ENCODE assay signal across 20 cellular contexts in genomic region chr1:197806718-197807117, GRCh38. TPM values are rescaled to one million over a fixed set of nuclear protein-coding genes. Genes with fewer than 3 reads are reported as not detected.
DNase-seq lines count a peak whose midpoint lies in the region; ATAC-seq, FAIRE-seq and TF ChIP-seq lines count a peak whose summit lies in the region.
"Had no signal": no experiment of that assay in that cellular context is flagged by ENCODE, and none has a peak within 500 bp of the region (broad histone marks: within the 10 kb centered on the region; RNA-seq: fewer than 3 reads in every experiment).

No MANE protein-coding gene starts in this region.

- no peaks in the 10 kb centered on the region for H3K36me3 Mint-ChIP-seq in activated naive CD8-positive, alpha-beta T cell treated with anti-CD3 and anti-CD28 coated beads, Interleukin-2, amount 50 U/mL, for 24 hours (ENCODE audit: low read depth)

- H3K27me3 ChIP-seq in GM12878 (replicated peaks in 1 of 2; ENCODE audit: control insufficient read depth in 2 of 2, insufficient read depth in 2 of 2, low read length in 1 of 2) = no peaks in the 10 kb centered on the region
- H3K27me3 ChIP-seq: BLaER1 treated with 17β-estradiol and CSF1 and Interleukin-3, amounts not matched to agents 10 nM and 100 nM had no signal

- TF ChIP-seq POLR2A in GM12878 (IDR thresholded peaks at IDR 0.05; ENCODE audit: low read depth, low read length) = no peak

- no peaks in the 10 kb centered on the region for H3K79me2 ChIP-seq in GM12878 (ENCODE audit: control insufficient read depth, insufficient read depth, low read length)

- H3K27me3 Mint-ChIP-seq in activated naive CD8-positive, alpha-beta T cell treated with anti-CD3 and anti-CD28 coated beads, Interleukin-2, amount 50 U/mL, for 24 hours = no peaks in the 10 kb centered on the region

- BruUV-seq in GM12878 (replicated peaks; lab: Mats Ljungman, UMichigan) = no TSS peak

- SMC1A ChIA-PET in GM12878 (lab: Charles Lee; ENCODE audit: uncharacterized antibody, unreplicated experiment) = interaction anchor here (1.4 kb wide), 1 partner anchor 191 kb away, joined by 4 read pairs; no protein-coding TSS in a partner anchor

- peaks cover 2% of the 10 kb centered on the region for H3K4me1 Mint-ChIP-seq in activated naive CD8-positive, alpha-beta T cell treated with anti-CD3 and anti-CD28 coated beads, Interleukin-2, amount 50 U/mL, for 24 hours

- no peak overlapping the region for H3K4me2 ChIP-seq in GM12878 (ENCODE audit: control insufficient read depth, insufficient read depth)
- H3K4me2 ChIP-seq: BLaER1 treated with 17β-estradiol and CSF1 and Interleukin-3, amounts not matched to agents 10 nM and 100 nM had no signal

- H4K20me1 ChIP-seq in GM12878 (ENCODE audit: control insufficient read depth, insufficient read depth) = no peaks in the 10 kb centered on the region
- H4K20me1 ChIP-seq: BLaER1 treated with 17β-estradiol and CSF1 and Interleukin-3, amounts not matched to agents 10 nM and 100 nM had no signal

- H3K27ac ChIP-seq in GM12878 (ENCODE audit: control insufficient read depth, insufficient read depth) = no peak overlapping the region
- H3K27ac ChIP-seq: BLaER1 treated with 17β-estradiol and CSF1 and Interleukin-3, amounts not matched to agents 10 nM and 100 nM; RWPE1 had no signal

- peaks cover 5% of the 10 kb centered on the region for H3K9me3 Mint-ChIP-seq in activated naive CD8-positive, alpha-beta T cell treated with anti-CD3 and anti-CD28 coated beads, Interleukin-2, amount 50 U/mL, for 24 hours

- H3K9me3 ChIP-seq in GM12878 (replicated peaks; ENCODE audit: control insufficient read depth, insufficient read depth, low read length) = no peaks in the 10 kb centered on the region; the same call in 2 of the 3 replicates

- no peak overlapping the region for H2AFZ ChIP-seq in GM12878 (ENCODE audit: control insufficient read depth, low read depth, low read length)

- CTCF ChIA-PET in GM12878 (lab: Yijun Ruan, JAX) = interaction anchor here (0.6 to 1.7 kb wide), 6 partner anchors 8 to 137 kb away, joined by 3 to 8 read pairs (median 3); no protein-coding TSS in a partner anchor

- peaks cover 5% of the 10 kb centered on the region; the same call in 1 of the 2 replicates for H3K4me1 ChIP-seq in GM12878 (ENCODE audit: control insufficient read depth, insufficient read depth, low read length)
- H3K4me1 ChIP-seq: BLaER1 treated with 17β-estradiol and CSF1 and Interleukin-3, amounts not matched to agents 10 nM and 100 nM had no signal

- 95% methylated on average over 1 of the region's 1 CpG for WGBS in GM12878 (ENCODE audit: insufficient coverage, insufficient replicate concordance, low lambda C conversion rate, missing lambda C conversion rate)

- RAD21 ChIA-PET in GM12878 (lab: Charles Lee; ENCODE audit: unreplicated experiment) = interaction anchor here (0.7 to 1.5 kb wide), 5 partner anchors 62 to 211 kb away, joined by 3 to 6 read pairs (median 4); no protein-coding TSS in a partner anchor

- in situ Hi-C loops in GM12878 (cut with MboI) = no loop called here

- TF ChIP-seq RAD21 in GM12878 (IDR thresholded peaks at IDR 0.05; ENCODE audit: insufficient read depth, low read depth, low read length) = no peak

- TF ChIP-seq CTCF in GM12878 (IDR thresholded peaks at IDR 0.05 in 2 of 3, conservative IDR thresholded peaks at IDR 0.05 in 1 of 3; ENCODE audit: control insufficient read depth in 2 of 3, extremely low read depth in 1 of 3, insufficient read depth in 1 of 3, low read depth in 3 of 3, low read length in 3 of 3) (no peak), omental fat pad (IDR thresholded peaks at IDR 0.05) (no peak)

- intact Hi-C loops in GM12878 (cut with micrococcal nuclease; ENCODE audit: unreplicated experiment) = no loop called here

- no peak overlapping the region for H3K4me3 Mint-ChIP-seq in activated naive CD8-positive, alpha-beta T cell treated with anti-CD3 and anti-CD28 coated beads, Interleukin-2, amount 50 U/mL, for 24 hours
- H3K4me3 Mint-ChIP-seq: H9 had no signal

- peak; percentile 7 for FAIRE-seq in GM12878 (lab: Jason Lieb, UNC)
- FAIRE-seq: A204.1, GM12892, GM19239 had no signal

- H3K4me3 ChIP-seq in GM12878 = no peak overlapping the region
- H3K4me3 ChIP-seq: BLaER1 treated with 17β-estradiol and CSF1 and Interleukin-3, amounts not matched to agents 10 nM and 100 nM had no signal

- H3K36me3 ChIP-seq in GM12878 (ENCODE audit: control insufficient read depth in 2 of 2, insufficient read depth in 2 of 2, low read length in 1 of 2) = no peaks in the 10 kb centered on the region

- H3K9ac ChIP-seq in GM12878 (ENCODE audit: control insufficient read depth, insufficient read depth, low read length) = no peak overlapping the region
- H3K9ac ChIP-seq: BLaER1 treated with 17β-estradiol and CSF1 and Interleukin-3, amounts not matched to agents 10 nM and 100 nM had no signal

- ATAC-seq in GM18502 (IDR thresholded peaks at IDR 0.05; ENCODE audit: poor library complexity, unreplicated experiment) = peak; percentile 18
- peak; percentile 36 for ATAC-seq in GM19455 (IDR thresholded peaks at IDR 0.05; ENCODE audit: unreplicated experiment)
- ATAC-seq in HG03432 (IDR thresholded peaks at IDR 0.05; ENCODE audit: unreplicated experiment) = peak; percentile 32
- peak; percentile 61 for ATAC-seq in GM12878
- no peak for ATAC-seq in activated naive CD8-positive, alpha-beta T cell treated with anti-CD3 and anti-CD28 coated beads, Interleukin-2, amount 50 U/mL, for 24 hours
- no peak for ATAC-seq in omental fat pad (ENCODE audit: low FRiP score)

- TF ChIP-seq EP300 in GM12878 (IDR thresholded peaks at IDR 0.05; ENCODE audit: borderline replicate concordance in 1 of 2, control insufficient read depth in 1 of 2, low read depth in 2 of 2, low read length in 2 of 2) = no peak

- DNase-seq in GM12878 (ENCODE audit: low read depth, low spot score) = no peak
- no peak for DNase-seq in activated naive CD8-positive, alpha-beta T cell treated with anti-CD3 and anti-CD28 coated beads, Interleukin-2, amount 50 U/mL, for 24 hours
- no peak for DNase-seq in NK-92 treated with Interleukin-12 subunit alpha and Interleukin-12 subunit beta, amount 100 ng/mL, for 24 hours (lab: John Stamatoyannopoulos, UW)
- no peak for DNase-seq in omental fat pad (ENCODE audit: low spot score)
- DNase-seq in NOMO-1 (lab: John Stamatoyannopoulos, UW; ENCODE audit: unreplicated experiment in 2 of 2) = no peak
- DNase-seq: DMS 273 treated with DMSO at 0.1 percent for 48 hours, GF-D8, H9, KBM-7, NCI-H1048, NCI-H146, NCI-H524 had no signal

- H3K27ac Mint-ChIP-seq in activated naive CD8-positive, alpha-beta T cell treated with anti-CD3 and anti-CD28 coated beads, Interleukin-2, amount 50 U/mL, for 24 hours = no peak overlapping the region
- H3K27ac Mint-ChIP-seq: H9 had no signal

- POLR2A ChIA-PET in GM12878 (lab: Charles Lee) = no interaction called here

TF ChIP-seq in GM12878, 131 proteins besides CTCF, POLR2A, EP300 and RAD21:
- TF ChIP-seq RUNX3 (IDR thresholded peaks at IDR 0.05; ENCODE audit: low read length) (peak; percentile 8; the same call in 1 of the 2 replicates), ZNF24 (IDR thresholded peaks at IDR 0.05) (no peak)

RNA-seq across cellular contexts. Expression of gene DENND1B, which starts 31.4 kb away (rescaled TPM):
- 11.3 and 14.8 TPM in 2 replicates for total RNA-seq in GM12878 (2013; cell fraction: nucleolus; rRNA removed)
- total RNA-seq in GM12878 (2014; rRNA removed) (8.7 and 12.3 TPM in 2 replicates), GM12878 (2014; rRNA removed; fragmentation: Illumina TruSeq; extraction: Trizol) (8.8 and 9.2 TPM in 2 replicates), GM12878 (2021) (8.4 and 9.4 TPM in 2 replicates), omental fat pad (10 to 100 TPM in 2 of 4 donors, 1 to 10 TPM in 2; 8.3 to 16.6 (median 11.1) TPM)
- polyA plus RNA-seq in GM12878 (2011; ENCODE audit: low read depth) = 2.0 TPM
- polyA plus RNA-seq in GM12878 (2011; rRNA removed) (4.6 and 7.2 TPM in 2 replicates), GM12878 (2014; fragmentation: Illumina TruSeq; extraction: Trizol) (7.3 and 8.3 TPM in 2 replicates), GM12878 (2014; fragmentation: Nextera tagmentation; extraction: Ambion mirVana) (1 to 10 TPM; 1.7 to 3.3 TPM), GM12878 (2014; rRNA removed) (2.3 and 3.3 TPM in 2 replicates), GM12878 (2016; fragmentation: Nextera tagmentation; extraction: Ambion mirVana) (10 to 100 TPM in 1 of 2 experiments, 1 to 10 TPM in 1; 8.8 to 10.7 TPM)
- 1.8 and 2.1 TPM in 2 replicates for polyA plus RNA-seq in GM12878 (2011; cell fraction: cytosol; rRNA removed)
- 5.3 TPM in 2 replicates for polyA plus RNA-seq in GM12878 (2011; cell fraction: nucleus; rRNA removed)
- 2.8 and 2.9 TPM in 2 replicates for polyA plus RNA-seq in GM12878 (2012)
- 10.7 and 13.2 TPM in 2 replicates for polyA minus RNA-seq in GM12878 (2011; rRNA and poly(A)+ RNA removed)
- 1.9 and 4.2 TPM in 2 replicates for polyA minus RNA-seq in GM12878 (2011; cell fraction: cytosol; rRNA and poly(A)+ RNA removed)
- 14.4 and 22.4 TPM in 2 replicates for polyA minus RNA-seq in GM12878 (2011; cell fraction: nucleus; rRNA and poly(A)+ RNA removed)

Comparison
In these comparisons a context has a peak if more than half of its experiments do, and no peak if none do; other contexts are left out.
1. ATAC-seq: peak in GM18502 (single experiment), GM19455 (single experiment), HG03432 (single experiment) and GM12878 (single experiment); none in activated naive CD8-positive, alpha-beta T cell treated with anti-CD3 and anti-CD28 coated beads, Interleukin-2, amount 50 U/mL, for 24 hours (single experiment) and omental fat pad (single experiment).